Comparison of ENCODE assay signal across 28 cellular contexts in the genomic region with DNA sequence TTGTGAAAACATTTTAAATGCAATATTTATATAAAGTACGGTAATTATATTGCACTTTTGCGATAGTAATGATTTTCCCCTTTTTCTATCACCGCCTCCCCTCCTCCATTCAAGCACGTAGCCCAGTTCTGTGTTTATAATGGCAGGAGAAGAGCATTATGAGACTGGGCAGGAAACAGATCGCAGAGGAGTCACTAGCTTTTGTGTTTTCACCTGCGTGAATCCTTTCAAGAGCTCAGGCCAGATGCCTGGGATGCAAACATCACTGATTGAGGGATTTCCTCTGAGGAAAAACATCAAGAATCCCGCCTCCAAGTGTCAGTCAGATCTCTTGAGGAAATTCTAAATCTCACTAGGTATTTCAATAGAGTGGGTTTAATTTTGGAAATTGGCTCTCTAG.
DNase-seq lines count a peak whose midpoint lies in the region; TF ChIP-seq lines count a peak whose summit lies in the region.
"Had no signal": no experiment of that assay in that cellular context is flagged by ENCODE, and none has a peak within 500 bp of the region (broad histone marks: within the 10 kb centered on the region; RNA-seq: fewer than 3 reads in every experiment).

No MANE protein-coding gene starts in this region.

- H3K36me3 Mint-ChIP-seq in progenitor cell of endocrine pancreas (ENCODE audit: insufficient read depth) = peaks cover 8% of the 10 kb centered on the region
- H3K36me3 Mint-ChIP-seq: activated CD4-positive, alpha-beta memory T cell treated with anti-CD3 and anti-CD28 coated beads for 36 hours had no signal

- no peaks in the 10 kb centered on the region for H3K27me3 ChIP-seq in neuronal stem cell (ENCODE audit: control insufficient read depth in 3 of 3, insufficient read depth in 3 of 3, low read depth in 1 of 3, low read length in 3 of 3)
- H3K27me3 ChIP-seq: BLaER1 treated with 17β-estradiol and CSF1 and Interleukin-3, amounts not matched to agents 10 nM and 100 nM; gastrocnemius medialis; sigmoid colon; tibial artery had no signal

- peak; percentile 25 for DNase-seq in DMS53 (lab: John Stamatoyannopoulos, UW)
- DNase-seq in DMS53 treated with DMSO at 0.1 percent for 48 hours (lab: John Stamatoyannopoulos, UW; ENCODE audit: unreplicated experiment) = no peak
- peak; percentile 33 for DNase-seq in NCI-H1092 (lab: John Stamatoyannopoulos, UW)
- peak; percentile 79 to 84 for DNase-seq in SHP77 (lab: John Stamatoyannopoulos, UW)
- no peak for DNase-seq in neuronal stem cell (ENCODE audit: low spot score)
- DNase-seq in NCI-H526 (lab: John Stamatoyannopoulos, UW) = no peak
- no peak for DNase-seq in progenitor cell of endocrine pancreas (ENCODE audit: low spot score, unreplicated experiment)
- no peak for DNase-seq in HUDEP-2 (lab: John Stamatoyannopoulos, UW; ENCODE audit: unreplicated experiment in 76 of 76)
- DNase-seq: activated CD4-positive, alpha-beta memory T cell treated with anti-CD3 and anti-CD28 coated beads for 36 hours; activated CD4-positive, alpha-beta T cell treated with anti-CD3 and anti-CD28 coated beads for 1 hour; activated naive CD4-positive, alpha-beta T cell treated with Interleukin-2 at 50 U/mL for 16 hours; central memory CD4-positive, alpha-beta T cell; gastrocnemius medialis; left ventricle myocardium superior; NCI-H1930; NCI-H226; NK-92 treated with Interleukin-12 subunit alpha and Interleukin-12 subunit beta, amount 100 ng/mL, for 24 hours; nucleus accumbens; PC-3; sigmoid colon; stimulated activated CD4-positive, alpha-beta T cell treated with anti-CD3 and anti-CD28 coated beads, Interleukin-4, amount 100 ng/mL, for 24 hours; T-helper 2 cell; tibial artery had no signal

- no peak overlapping the region for H2BK12ac ChIP-seq in neuronal stem cell (ENCODE audit: low read length)

- peaks cover 8% of the 10 kb centered on the region for H3K9me3 Mint-ChIP-seq in progenitor cell of endocrine pancreas (ENCODE audit: low read depth)
- H3K9me3 Mint-ChIP-seq: activated CD4-positive, alpha-beta memory T cell treated with anti-CD3 and anti-CD28 coated beads for 36 hours; activated T-helper 1 cell treated with anti-CD3 and anti-CD28 coated beads, Interleukin-12 subunit alpha, Interleukin-12 subunit beta, Interleukin-2, Interleukin-4 antibody, amounts not matched to agents 30 ng/mL and 10 ng/mL and 1 ng/mL, durations not matched to agents 14 hours and 24 hours and 36 hours had no signal

- no peak overlapping the region for H3K23ac ChIP-seq in neuronal stem cell (ENCODE audit: low read depth, low read length, poor library complexity)

- H3K4me1 Mint-ChIP-seq in progenitor cell of endocrine pancreas (ENCODE audit: low read depth) = peaks cover 36% of the 10 kb centered on the region

- no peaks in the 10 kb centered on the region for H3K36me3 ChIP-seq in neuronal stem cell (replicated peaks in 1 of 2; ENCODE audit: control insufficient read depth in 2 of 2, insufficient read depth in 2 of 2, low read length in 2 of 2)
- H3K36me3 ChIP-seq: BLaER1 treated with 17β-estradiol and CSF1 and Interleukin-3, amounts not matched to agents 10 nM and 100 nM; gastrocnemius medialis; prostate gland; sigmoid colon; tibial artery had no signal

- peak overlapping the region; percentile 61 for H2BK5ac ChIP-seq in neuronal stem cell (ENCODE audit: low read length)

- no peak overlapping the region for H2BK15ac ChIP-seq in neuronal stem cell (ENCODE audit: low read length)

- peaks cover 5% of the 10 kb centered on the region in 2 donors for H3K4me1 ChIP-seq in neuronal stem cell (ENCODE audit: control insufficient read depth in 2 of 2, insufficient read depth in 1 of 2, low read depth in 1 of 2, low read length in 2 of 2)
- H3K4me1 ChIP-seq: gastrocnemius medialis, prostate gland had no signal

- no CpG with 5 or more reads among the region's 7 CpGs for WGBS in neuronal stem cell (ENCODE audit: extremely low coverage in 2 of 2, insufficient read length in 2 of 2, insufficient replicate concordance in 1 of 2), 2 donors

- no peak overlapping the region for H2AFZ ChIP-seq in neuronal stem cell (ENCODE audit: low read length)

- H3K14ac ChIP-seq in neuronal stem cell (ENCODE audit: low read length) = no peak overlapping the region

- H3K4me3 ChIP-seq in neuronal stem cell (ENCODE audit: low read length in 2 of 2) = no peak overlapping the region
- H3K4me3 ChIP-seq: BLaER1 treated with 17β-estradiol and CSF1 and Interleukin-3, amounts not matched to agents 10 nM and 100 nM; gastrocnemius medialis; prostate gland; sigmoid colon; tibial artery had no signal

- H3K4me3 Mint-ChIP-seq in progenitor cell of endocrine pancreas (ENCODE audit: low read depth) = no peak overlapping the region
- H3K4me3 Mint-ChIP-seq: activated CD4-positive, alpha-beta memory T cell treated with anti-CD3 and anti-CD28 coated beads for 36 hours; activated T-helper 1 cell treated with anti-CD3 and anti-CD28 coated beads, Interleukin-12 subunit alpha, Interleukin-12 subunit beta, Interleukin-2, Interleukin-4 antibody, amounts not matched to agents 30 ng/mL and 10 ng/mL and 1 ng/mL, durations not matched to agents 14 hours and 24 hours and 36 hours; mesothelial cell of epicardium had no signal

- H2BK120ac ChIP-seq in neuronal stem cell (ENCODE audit: low read depth, low read length) = no peak overlapping the region

- no peak overlapping the region for H4K8ac ChIP-seq in neuronal stem cell (ENCODE audit: low read depth, low read length)

- no peak overlapping the region for H3K27ac ChIP-seq in neuronal stem cell (replicated peaks; ENCODE audit: low read length)
- H3K27ac ChIP-seq: 22Rv1; BLaER1 treated with 17β-estradiol and CSF1 and Interleukin-3, amounts not matched to agents 10 nM and 100 nM; gastrocnemius medialis; prostate gland; sigmoid colon; tibial artery had no signal

- no peak for TF ChIP-seq CTCF in progenitor cell of endocrine pancreas (IDR thresholded peaks at IDR 0.05; ENCODE audit: unreplicated experiment)

- no peak overlapping the region for H2AK5ac ChIP-seq in neuronal stem cell (ENCODE audit: low read depth, low read length)

- H3K27me3 Mint-ChIP-seq in progenitor cell of endocrine pancreas = no peaks in the 10 kb centered on the region
- H3K27me3 Mint-ChIP-seq: activated CD4-positive, alpha-beta memory T cell treated with anti-CD3 and anti-CD28 coated beads for 36 hours had no signal

- no peak overlapping the region for H3K9ac ChIP-seq in neuronal stem cell (ENCODE audit: low read depth, low read length, poor library complexity)
- H3K9ac ChIP-seq: BLaER1 treated with 17β-estradiol and CSF1 and Interleukin-3, amounts not matched to agents 10 nM and 100 nM had no signal

- H3K4ac ChIP-seq in neuronal stem cell (ENCODE audit: low read length) = no peak overlapping the region

- H3K27ac Mint-ChIP-seq in progenitor cell of endocrine pancreas = no peak overlapping the region
- H3K27ac Mint-ChIP-seq: activated CD4-positive, alpha-beta memory T cell treated with anti-CD3 and anti-CD28 coated beads for 36 hours; activated T-helper 1 cell treated with anti-CD3 and anti-CD28 coated beads, Interleukin-12 subunit alpha, Interleukin-12 subunit beta, Interleukin-2, Interleukin-4 antibody, amounts not matched to agents 30 ng/mL and 10 ng/mL and 1 ng/mL, durations not matched to agents 14 hours and 24 hours and 36 hours; mesothelial cell of epicardium had no signal

- H4K91ac ChIP-seq in neuronal stem cell (ENCODE audit: low read depth, low read length, poor library complexity) = no peak overlapping the region

- H3K4me2 ChIP-seq in neuronal stem cell (ENCODE audit: insufficient read depth, low read length, poor library complexity, severe bottlenecking) = no peak overlapping the region

- H3K18ac ChIP-seq in neuronal stem cell (ENCODE audit: low read length) = no peak overlapping the region

- H3K79me1 ChIP-seq in neuronal stem cell (ENCODE audit: low read depth, low read length) = no peaks in the 10 kb centered on the region

- H3K9me3 ChIP-seq in neuronal stem cell (replicated peaks in 1 of 2; ENCODE audit: control insufficient read depth in 2 of 2, insufficient read depth in 1 of 2, low read depth in 1 of 2, low read length in 2 of 2) = peaks cover 2 to 5% of the 10 kb centered on the region in 2 donors
- H3K9me3 ChIP-seq: gastrocnemius medialis, prostate gland, sigmoid colon, tibial artery had no signal

Comparison
In these comparisons a context has a peak if more than half of its experiments do, and no peak if none do; other contexts are left out.
1. DNase-seq: peak in DMS53 (single experiment), NCI-H1092 (single experiment) and SHP77 (2 of 2); none in DMS53 treated with DMSO at 0.1 percent for 48 hours (single experiment), neuronal stem cell (single experiment), NCI-H526 (0 of 2), progenitor cell of endocrine pancreas (single experiment) and HUDEP-2 (0 of 76).